ENCODE assay signal across 13 cellular contexts in the genomic region with DNA sequence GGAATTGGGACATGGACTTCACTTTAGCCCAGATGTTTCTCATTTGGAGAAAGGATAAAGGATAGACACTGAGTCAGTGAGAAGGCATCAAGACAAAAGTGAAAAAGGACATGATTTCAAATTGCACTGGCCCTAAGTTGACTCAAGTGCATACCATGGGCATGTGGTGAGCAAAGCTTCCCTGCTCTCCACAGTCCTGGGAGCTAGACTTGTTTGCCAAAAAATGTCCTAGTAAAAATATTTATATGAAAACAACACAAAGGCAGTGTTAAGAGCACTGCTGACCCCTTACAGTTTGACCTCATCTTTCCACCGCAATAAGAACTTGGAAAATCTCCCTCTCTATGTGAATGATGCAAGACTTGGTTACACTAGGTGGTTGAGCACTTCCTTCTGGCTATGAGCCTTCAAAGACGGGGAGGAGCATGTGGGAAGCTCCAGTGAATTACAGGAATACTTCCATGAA. TPM values are rescaled to one million over a fixed set of nuclear protein-coding genes. Genes with fewer than 3 reads are reported as not detected.
DNase-seq lines count a peak whose midpoint lies in the region; ATAC-seq, FAIRE-seq and TF ChIP-seq lines count a peak whose summit lies in the region.
"Had no signal": no experiment of that assay in that cellular context is flagged by ENCODE, and none has a peak within 500 bp of the region (broad histone marks: within the 10 kb centered on the region; RNA-seq: fewer than 3 reads in every experiment).

No MANE protein-coding gene starts in this region.

- no peak overlapping the region for H3K27ac ChIP-seq in lung (ENCODE audit: low read depth in 1 of 2, low read length in 1 of 2)
- H3K27ac ChIP-seq in tibial artery = peak overlapping the region; percentile 49 to 58

- H3K9me3 ChIP-seq in lung (ENCODE audit: control insufficient read depth in 2 of 2, insufficient read depth in 1 of 2, low read length in 1 of 2) = no peaks in the 10 kb centered on the region
- no peaks in the 10 kb centered on the region for H3K9me3 ChIP-seq in tibial artery

- H3K27me3 ChIP-seq in lung (ENCODE audit: control insufficient read depth, insufficient read depth) = no peaks in the 10 kb centered on the region
- no peaks in the 10 kb centered on the region for H3K27me3 ChIP-seq in tibial artery

- 43 to 70% methylated on average over 2 of the region's 2 CpGs for WGBS in lung, 2 donors

- H3K4me1 ChIP-seq in lung (ENCODE audit: control insufficient read depth in 2 of 2, insufficient read depth in 2 of 2, low read length in 2 of 2) (no peaks in the 10 kb centered on the region), tibial artery (peaks cover 0 to 91% (median 54%) of the 10 kb centered on the region in 4 donors)

- H3K36me3 ChIP-seq in lung (ENCODE audit: control insufficient read depth in 2 of 2, insufficient read depth in 2 of 2, low read length in 2 of 2) (no peaks in the 10 kb centered on the region), tibial artery (no peaks in the 10 kb centered on the region)

- DNase-seq in LNCaP clone FGC (ENCODE audit: low read depth) (peak; percentile 52), lung (ENCODE audit: low spot score) (peak; percentile 50), tibial artery (peak; percentile 72 to 77), nucleus accumbens (lab: John Stamatoyannopoulos, UW) (no peak), NCI-H187 treated with DMSO at 0.1 percent for 48 hours (lab: John Stamatoyannopoulos, UW) (no peak)
- DNase-seq in activated CD4-positive, alpha-beta T cell treated with anti-CD3 and anti-CD28 coated beads for 1 hour = no peak
- DNase-seq: cortex of kidney, NCI-H1417, SHP77 treated with DMSO at 0.1 percent for 48 hours had no signal

- intact Hi-C loops in tibial artery (cut with DNase I; ENCODE audit: low total_unique reads) = loop anchor here (10.0 kb wide), 1 partner anchor 47 kb away; the partner anchor contains the start of gene FIBIN

- no peak for TF ChIP-seq CTCF in LNCaP clone FGC (IDR thresholded peaks at IDR 0.05; ENCODE audit: control insufficient read depth, extremely low read depth, insufficient read depth)
- TF ChIP-seq CTCF in lung (IDR thresholded peaks at IDR 0.05; ENCODE audit: control extremely low read depth, extremely low read depth) = no peak
- TF ChIP-seq CTCF in tibial artery (IDR thresholded peaks at IDR 0.05) = no peak

- H3K4me3 ChIP-seq in LNCaP clone FGC (ENCODE audit: low read depth, low read length) (no peak overlapping the region), lung (no peak overlapping the region), tibial artery (no peak overlapping the region)

- ATAC-seq in lung (ENCODE audit: insufficient read depth, low FRiP score) (peak; percentile 73), GM19455 (IDR thresholded peaks at IDR 0.05; ENCODE audit: unreplicated experiment) (no peak)

- FAIRE-seq in endometrium (lab: Jason Lieb, UNC) = peak; percentile 93

RNA-seq across cellular contexts. Expression of gene FIBIN, which starts 46.5 kb away (rescaled TPM):
- 10 to 100 TPM; 11.7 to 12.9 TPM for total RNA-seq in lung
- 1 to 10 TPM; 3.8 to 7.2 TPM for polyA plus RNA-seq in lung
- total RNA-seq: activated CD8-positive, alpha-beta memory T cell treated with anti-CD3 and anti-CD28 coated beads for 36 hours; lung microvascular endothelial cell had no signal

Comparison
In these comparisons a context has a peak if more than half of its experiments do, and no peak if none do; other contexts are left out.
1. DNase-seq: peak in LNCaP clone FGC (single experiment), lung (single experiment) and tibial artery (2 of 2); none in nucleus accumbens (0 of 56), NCI-H187 treated with DMSO at 0.1 percent for 48 hours (single experiment) and activated CD4-positive, alpha-beta T cell treated with anti-CD3 and anti-CD28 coated beads for 1 hour (single experiment).
2. H3K27ac ChIP-seq: peak in tibial artery (2 of 2); none in lung (0 of 2).